Comparison of ENCODE assay signal across 20 cellular contexts in the genomic region with DNA sequence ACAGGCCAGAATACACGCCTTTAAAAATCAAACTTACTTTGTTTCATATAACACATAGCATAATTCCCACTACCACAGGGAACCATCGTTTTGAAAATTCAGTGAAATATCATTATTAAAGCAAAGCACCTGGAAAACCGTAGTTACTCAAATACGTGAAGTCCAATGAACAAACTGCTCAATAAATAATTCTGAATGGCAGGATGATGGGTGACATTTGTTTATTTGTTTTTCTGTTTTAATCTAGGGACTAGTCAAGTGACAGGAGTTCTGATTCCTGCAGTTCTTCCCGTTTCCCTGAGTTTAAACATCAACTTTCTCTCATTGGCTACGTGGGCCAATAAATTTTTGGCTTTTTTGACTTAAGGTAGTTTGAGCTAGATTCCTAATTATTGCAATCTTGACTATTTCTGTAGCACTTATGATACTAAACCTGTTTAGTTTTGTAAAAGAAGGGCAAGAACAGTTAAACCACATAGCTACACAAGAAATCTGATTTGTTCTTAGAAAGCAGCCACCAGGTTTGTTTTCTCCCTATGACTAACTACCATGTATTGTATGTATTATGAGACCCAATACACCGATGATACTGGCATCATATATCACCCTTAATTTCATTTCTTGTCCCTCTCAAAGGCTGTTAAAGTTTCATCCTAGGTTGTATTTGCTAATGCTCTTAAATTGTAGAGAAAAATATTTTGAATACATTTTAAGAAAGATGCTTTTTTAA. TPM values are rescaled to one million over a fixed set of nuclear protein-coding genes. Genes with fewer than 3 reads are reported as not detected.
A peak's percentile ranks its signal among the peaks of the same experiment; 100 is the strongest.
DNase-seq lines count a peak whose midpoint lies in the region; ATAC-seq, FAIRE-seq and TF ChIP-seq lines count a peak whose summit lies in the region.
"Had no signal": no experiment of that assay in that cellular context is flagged by ENCODE, and none has a peak within 500 bp of the region (broad histone marks: within the 10 kb centered on the region; RNA-seq: fewer than 3 reads in every experiment).

No MANE protein-coding gene starts in this region.

- H3K79me2 ChIP-seq in K562 (ENCODE audit: control insufficient read depth, insufficient read depth, low read length), result peaks cover 99% of the 10 kb centered on the region

- no peak overlapping the region for H3K4me2 ChIP-seq in A549
- H3K4me2 ChIP-seq in K562 (ENCODE audit: insufficient read depth, low read length), result no peak overlapping the region

- FAIRE-seq in A549 (lab: Jason Lieb, UNC) (peak; percentile 54), K562 (lab: Jason Lieb, UNC) (no peak)
- FAIRE-seq: A204.1 had no signal

- in situ Hi-C loops in K562 (cut with MboI), result no loop called here

- H3K4me3 Mint-ChIP-seq in activated CD4-positive, alpha-beta T cell treated with anti-CD3 and anti-CD28 coated beads, Interleukin-2, amount 10 ng/mL, durations not matched to agents 24 days and 14 days, result no peak overlapping the region
- peak overlapping the region; percentile 64 for H3K4me3 Mint-ChIP-seq in T-helper 2 cell treated with Interferon-gamma antibody and Interleukin-4, amounts not matched to agents 5 μg/mL and 100 μg/mL, for 36 hours
- H3K4me3 Mint-ChIP-seq in glutamatergic neuron (ENCODE audit: unreplicated experiment), result no peak overlapping the region

- H3K27ac ChIP-seq in A549, result no peak overlapping the region
- H3K27ac ChIP-seq in K562 (ENCODE audit: extremely low read depth, low read depth, low read length), result no peak overlapping the region

- POLR2A ChIA-PET in A549 (lab: Yijun Ruan, JAX), result no interaction called here
- POLR2A ChIA-PET in K562 (lab: Yijun Ruan, JAX), result no interaction called here

- no peak for ATAC-seq in A549
- no peak for ATAC-seq in K562

- H3K36me3 Mint-ChIP-seq in activated CD4-positive, alpha-beta T cell treated with anti-CD3 and anti-CD28 coated beads, Interleukin-2, amount 10 ng/mL, durations not matched to agents 24 days and 14 days (ENCODE audit: low read depth), result peaks cover 73% of the 10 kb centered on the region
- peaks cover 44% of the 10 kb centered on the region for H3K36me3 Mint-ChIP-seq in T-helper 2 cell treated with Interferon-gamma antibody and Interleukin-4, amounts not matched to agents 5 μg/mL and 100 μg/mL, for 36 hours (ENCODE audit: low read depth)
- no peaks in the 10 kb centered on the region for H3K36me3 Mint-ChIP-seq in glutamatergic neuron (ENCODE audit: unreplicated experiment)

- TF ChIP-seq POLR2A in A549 (IDR thresholded peaks at IDR 0.05; ENCODE audit: low read length) (no peak), K562 (conservative IDR thresholded peaks at IDR 0.05) (no peak)

- H3K4me3 ChIP-seq in A549, result no peak overlapping the region
- H3K4me3 ChIP-seq in K562, result no peak overlapping the region
- H3K4me3 ChIP-seq: MG63 had no signal

- H3K27ac Mint-ChIP-seq in activated CD4-positive, alpha-beta T cell treated with anti-CD3 and anti-CD28 coated beads, Interleukin-2, amount 10 ng/mL, durations not matched to agents 24 days and 14 days, result peak overlapping the region; percentile 61
- H3K27ac Mint-ChIP-seq in T-helper 2 cell treated with Interferon-gamma antibody and Interleukin-4, amounts not matched to agents 5 μg/mL and 100 μg/mL, for 36 hours, result peak overlapping the region; percentile 37
- H3K27ac Mint-ChIP-seq in glutamatergic neuron (ENCODE audit: unreplicated experiment), result no peak overlapping the region

- intact Hi-C loops in activated CD4-positive, alpha-beta T cell treated with anti-CD3 and anti-CD28 coated beads, Interleukin-2, amount 10 ng/mL, durations not matched to agents 24 days and 14 days (cut with micrococcal nuclease), result loop anchor here (1.0 kb wide), 1 partner anchor 11 kb away; no protein-coding TSS in a partner anchor
- intact Hi-C loops in K562 (cut with micrococcal nuclease), result no loop called here

- peaks cover 57% of the 10 kb centered on the region; the same call in 2 of the 3 replicates for H3K36me3 ChIP-seq in K562 (ENCODE audit: control insufficient read depth, insufficient read depth, low read length)
- H3K36me3 ChIP-seq: MG63 had no signal

- peak; percentile 29 for DNase-seq in activated CD4-positive, alpha-beta T cell treated with anti-CD3 and anti-CD28 coated beads, Interleukin-2, amount 10 ng/mL, durations not matched to agents 24 days and 14 days
- no peak for DNase-seq in activated CD4-positive, alpha-beta T cell treated with anti-CD3 and anti-CD28 coated beads for 4 hours
- DNase-seq in A549 (ENCODE audit: low read depth in 1 of 2, low spot score in 1 of 2), result no peak
- no peak for DNase-seq in T-helper 2 cell treated with Interferon-gamma antibody and Interleukin-4, amounts not matched to agents 5 μg/mL and 100 μg/mL, for 36 hours (ENCODE audit: low spot score)
- DNase-seq in K562 (ENCODE audit: extremely low read depth in 1 of 4, low spot score in 3 of 4), result no peak
- DNase-seq in A172 (ENCODE audit: low spot score), result no peak
- DNase-seq in glutamatergic neuron, result no peak
- no peak for DNase-seq in hypothalamus (lab: John Stamatoyannopoulos, UW)
- DNase-seq: C1 segment of cervical spinal cord, DMS 273 treated with DMSO at 0.1 percent for 48 hours, GDM1, GOT3, KG1, MG63, NCI-H1092, NCI-H2081 treated with DMSO at 0.1 percent for 48 hours, NCI-H510A, NCI-H774, RPMI8226 had no signal

- TF ChIP-seq EP300 in A549 (IDR thresholded peaks at IDR 0.05) (no peak), K562 (IDR thresholded peaks at IDR 0.05; ENCODE audit: low read length) (no peak)

- peaks cover 67% of the 10 kb centered on the region for H3K4me1 Mint-ChIP-seq in activated CD4-positive, alpha-beta T cell treated with anti-CD3 and anti-CD28 coated beads, Interleukin-2, amount 10 ng/mL, durations not matched to agents 24 days and 14 days
- peaks cover 81% of the 10 kb centered on the region for H3K4me1 Mint-ChIP-seq in T-helper 2 cell treated with Interferon-gamma antibody and Interleukin-4, amounts not matched to agents 5 μg/mL and 100 μg/mL, for 36 hours (ENCODE audit: low read depth)
- H3K4me1 Mint-ChIP-seq in glutamatergic neuron (ENCODE audit: low read depth, unreplicated experiment), result peaks cover 13% of the 10 kb centered on the region

- H3K9me3 Mint-ChIP-seq in activated CD4-positive, alpha-beta T cell treated with anti-CD3 and anti-CD28 coated beads, Interleukin-2, amount 10 ng/mL, durations not matched to agents 24 days and 14 days, result peaks cover 5% of the 10 kb centered on the region
- no peaks in the 10 kb centered on the region for H3K9me3 Mint-ChIP-seq in T-helper 2 cell treated with Interferon-gamma antibody and Interleukin-4, amounts not matched to agents 5 μg/mL and 100 μg/mL, for 36 hours
- no peaks in the 10 kb centered on the region for H3K9me3 Mint-ChIP-seq in glutamatergic neuron (ENCODE audit: unreplicated experiment)

- H3K9me1 ChIP-seq in K562 (ENCODE audit: control insufficient read depth, insufficient read depth, low read length), result no peaks in the 10 kb centered on the region

- H2AFZ ChIP-seq in K562 (ENCODE audit: low read depth, low read length), result no peak overlapping the region

- H3K27me3 ChIP-seq in K562 (ENCODE audit: control insufficient read depth in 2 of 2, insufficient read depth in 2 of 2, low read length in 2 of 2), result no peaks in the 10 kb centered on the region
- H3K27me3 ChIP-seq: MG63 had no signal

- H3K27me3 Mint-ChIP-seq in activated CD4-positive, alpha-beta T cell treated with anti-CD3 and anti-CD28 coated beads, Interleukin-2, amount 10 ng/mL, durations not matched to agents 24 days and 14 days, result no peaks in the 10 kb centered on the region
- H3K27me3 Mint-ChIP-seq in T-helper 2 cell treated with Interferon-gamma antibody and Interleukin-4, amounts not matched to agents 5 μg/mL and 100 μg/mL, for 36 hours (ENCODE audit: low read depth), result no peaks in the 10 kb centered on the region
- H3K27me3 Mint-ChIP-seq in glutamatergic neuron (ENCODE audit: unreplicated experiment), result no peaks in the 10 kb centered on the region

- CTCF ChIA-PET in A549 (lab: Yijun Ruan, JAX) (no interaction called here), K562 (lab: Yijun Ruan, JAX; ENCODE audit: low intra/inter-chr PET ratio) (no interaction called here)

- TF ChIP-seq RAD21 in A549 (conservative IDR thresholded peaks at IDR 0.05 in 1 of 2, IDR thresholded peaks at IDR 0.05 in 1 of 2) (no peak), K562 (CRISPR knock-in tag; conservative IDR thresholded peaks at IDR 0.05 in 1 of 2, IDR thresholded peaks at IDR 0.05 in 1 of 2) (no peak)

- no TSS peak for BruUV-seq in K562 (replicated peaks; lab: Mats Ljungman, UMichigan)

- H3K9me3 ChIP-seq in A549, result no peaks in the 10 kb centered on the region
- H3K9me3 ChIP-seq in K562 (replicated peaks; ENCODE audit: control insufficient read depth, insufficient read depth, low read depth, low read length), result no peaks in the 10 kb centered on the region
- H3K9me3 ChIP-seq: MG63 had no signal

- H3K4me1 ChIP-seq in A549 (peaks cover 6% of the 10 kb centered on the region; the same call in 1 of the 3 replicates), K562 (replicated peaks in 1 of 2; ENCODE audit: control insufficient read depth in 2 of 2, insufficient read depth in 2 of 2, low read length in 2 of 2) (peaks cover 8 to 30% of the 10 kb centered on the region in 2 experiments; a peak in 3 of 5 replicates)

- TF ChIP-seq CTCF in A549 (IDR thresholded peaks at IDR 0.05) (no peak), K562 (IDR thresholded peaks at IDR 0.05 in 2 of 3, conservative IDR thresholded peaks at IDR 0.05 in 1 of 3; ENCODE audit: insufficient read depth in 2 of 3, low read depth in 1 of 3, low read length in 3 of 3) (no peak), glutamatergic neuron (IDR thresholded peaks at IDR 0.05; ENCODE audit: partially characterized antibody, unreplicated experiment) (no peak)

- WGBS in A549 (ENCODE audit: missing lambda C conversion rate), result 73% methylated on average over 7 of the region's 7 CpGs
- 63% methylated on average over 7 of the region's 7 CpGs for WGBS in K562 (ENCODE audit: insufficient coverage, low coverage, missing lambda C conversion rate)

- no peak overlapping the region for H3K9ac ChIP-seq in K562 (ENCODE audit: insufficient read depth in 1 of 2, low read depth in 2 of 2, low read length in 2 of 2)

- peaks cover 39% of the 10 kb centered on the region for H4K20me1 ChIP-seq in K562 (replicated peaks; ENCODE audit: control insufficient read depth, insufficient read depth, low read length)

RNA-seq across cellular contexts. Expression of gene RYBP, which starts 9.4 kb away (rescaled TPM):
- total RNA-seq in activated CD4-positive, alpha-beta T cell treated with anti-CD3 and anti-CD28 coated beads, Interleukin-2, amount 10 ng/mL, durations not matched to agents 24 days and 14 days, result 61.0 and 62.0 TPM in 2 replicates
- polyA plus RNA-seq in A549 (2011; rRNA removed), result 11.6 and 15.8 TPM in 2 replicates
- polyA plus RNA-seq in A549 (2012; cell fraction: cytosol; rRNA removed), result 2.6 and 3.0 TPM in 2 replicates
- polyA plus RNA-seq in A549 (2012; cell fraction: nucleus; rRNA removed), result 1.3 and 2.0 TPM in 2 replicates
- 7.6 to 8.6 TPM (median 7.9 TPM) in 3 replicates for polyA plus RNA-seq in A549 (2017; fragmentation: RNase III; extraction: RNeasy Plus Mini Kit Qiagen cat#74134 plus additional on column Dnase treatment)
- 7.4 and 7.7 TPM in 2 replicates for polyA minus RNA-seq in A549 (2011; rRNA and poly(A)+ RNA removed)
- total RNA-seq in K562 (2011; cell fraction: chromatin; rRNA removed; ENCODE audit: low replicate concordance), result 4.0 and 11.2 TPM in 2 replicates
- 2.7 and 3.4 TPM in 2 replicates for total RNA-seq in K562 (2011; cell fraction: nucleolus; rRNA removed)
- 7.3 and 13.5 TPM in 2 replicates for total RNA-seq in K562 (2011; cell fraction: nucleoplasm; rRNA removed)
- 4.9 and 6.6 TPM in 2 replicates for total RNA-seq in K562 (2014; rRNA removed)
- 13.4 and 13.8 TPM in 2 replicates for total RNA-seq in K562 (2014; rRNA removed; fragmentation: Illumina TruSeq; extraction: Trizol)
- total RNA-seq in K562 (2015; rRNA removed; fragmentation: Illumina TruSeq; extraction: Trizol), result 13.2 and 14.8 TPM in 2 replicates
- 12.6 and 13.5 TPM in 2 replicates for total RNA-seq in K562 (2021)
- 6.0 and 9.6 TPM in 2 replicates for polyA plus RNA-seq in K562 (2011; rRNA removed)
- 1.9 and 3.6 TPM in 2 replicates for polyA plus RNA-seq in K562 (2011; cell fraction: cytosol; rRNA removed)
- polyA plus RNA-seq in K562 (2011; cell fraction: nucleus; rRNA removed), result 4.8 and 5.3 TPM in 2 replicates
- 11.9 and 12.6 TPM in 2 replicates for polyA plus RNA-seq in K562 (2012)
- polyA plus RNA-seq in K562 (2014; fragmentation: Illumina TruSeq; extraction: Trizol), result 14.7 and 16.6 TPM in 2 replicates
- 1 to 10 TPM; 4.8 to 4.9 TPM for polyA plus RNA-seq in K562 (2014; fragmentation: Nextera tagmentation; extraction: Ambion mirVana)
- polyA plus RNA-seq in K562 (2014; rRNA removed), result 9.0 and 9.1 TPM in 2 replicates
- 9.1 and 10.5 TPM in 2 replicates for polyA minus RNA-seq in K562 (2011; rRNA and poly(A)+ RNA removed)
- 3.8 and 5.9 TPM in 2 replicates for polyA minus RNA-seq in K562 (2011; cell fraction: cytosol; rRNA and poly(A)+ RNA removed)
- polyA minus RNA-seq in K562 (2011; cell fraction: nucleus; rRNA and poly(A)+ RNA removed), result 4.4 and 7.7 TPM in 2 replicates
- total RNA-seq in A172 (2014; rRNA removed; shearing (Covaris generic)), result 3.9 and 5.0 TPM in 2 replicates
- total RNA-seq in glutamatergic neuron (ENCODE audit: unreplicated experiment), result 12.2 TPM
